In genomic region chr6:150964765-150965164, GRCh38 we compare ENCODE assay signal across 2 cellular contexts.
TF ChIP-seq lines count a peak whose summit lies in the region.

No MANE protein-coding gene starts in this region.

TF ChIP-seq in HCT116, 20 proteins besides CTCF, POLR2A, EP300 and RAD21 (continued from another document):
- TF ChIP-seq, protein P1, sequence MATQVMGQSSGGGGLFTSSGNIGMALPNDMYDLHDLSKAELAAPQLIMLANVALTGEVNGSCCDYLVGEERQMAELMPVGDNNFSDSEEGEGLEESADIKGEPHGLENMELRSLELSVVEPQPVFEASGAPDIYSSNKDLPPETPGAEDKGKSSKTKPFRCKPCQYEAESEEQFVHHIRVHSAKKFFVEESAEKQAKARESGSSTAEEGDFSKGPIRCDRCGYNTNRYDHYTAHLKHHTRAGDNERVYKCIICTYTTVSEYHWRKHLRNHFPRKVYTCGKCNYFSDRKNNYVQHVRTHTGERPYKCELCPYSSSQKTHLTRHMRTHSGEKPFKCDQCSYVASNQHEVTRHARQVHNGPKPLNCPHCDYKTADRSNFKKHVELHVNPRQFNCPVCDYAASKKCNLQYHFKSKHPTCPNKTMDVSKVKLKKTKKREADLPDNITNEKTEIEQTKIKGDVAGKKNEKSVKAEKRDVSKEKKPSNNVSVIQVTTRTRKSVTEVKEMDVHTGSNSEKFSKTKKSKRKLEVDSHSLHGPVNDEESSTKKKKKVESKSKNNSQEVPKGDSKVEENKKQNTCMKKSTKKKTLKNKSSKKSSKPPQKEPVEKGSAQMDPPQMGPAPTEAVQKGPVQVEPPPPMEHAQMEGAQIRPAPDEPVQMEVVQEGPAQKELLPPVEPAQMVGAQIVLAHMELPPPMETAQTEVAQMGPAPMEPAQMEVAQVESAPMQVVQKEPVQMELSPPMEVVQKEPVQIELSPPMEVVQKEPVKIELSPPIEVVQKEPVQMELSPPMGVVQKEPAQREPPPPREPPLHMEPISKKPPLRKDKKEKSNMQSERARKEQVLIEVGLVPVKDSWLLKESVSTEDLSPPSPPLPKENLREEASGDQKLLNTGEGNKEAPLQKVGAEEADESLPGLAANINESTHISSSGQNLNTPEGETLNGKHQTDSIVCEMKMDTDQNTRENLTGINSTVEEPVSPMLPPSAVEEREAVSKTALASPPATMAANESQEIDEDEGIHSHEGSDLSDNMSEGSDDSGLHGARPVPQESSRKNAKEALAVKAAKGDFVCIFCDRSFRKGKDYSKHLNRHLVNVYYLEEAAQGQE (IDR thresholded peaks at IDR 0.05; ENCODE audit: low read depth) = no peak
- TF ChIP-seq CEBPB (IDR thresholded peaks at IDR 0.05; ENCODE audit: low read depth) (no peak), POLR2AphosphoS5 (IDR thresholded peaks at IDR 0.05; ENCODE audit: low read depth, low read length) (no peak), FOSL1 (IDR thresholded peaks at IDR 0.05; ENCODE audit: low read depth) (no peak), ZFX (IDR thresholded peaks at IDR 0.05) (no peak), EGR1 (IDR thresholded peaks at IDR 0.05; ENCODE audit: low read depth) (no peak), JUND (IDR thresholded peaks at IDR 0.05) (no peak), SP1 (IDR thresholded peaks at IDR 0.05; ENCODE audit: low read depth) (no peak)
- TF ChIP-seq, protein P2, sequence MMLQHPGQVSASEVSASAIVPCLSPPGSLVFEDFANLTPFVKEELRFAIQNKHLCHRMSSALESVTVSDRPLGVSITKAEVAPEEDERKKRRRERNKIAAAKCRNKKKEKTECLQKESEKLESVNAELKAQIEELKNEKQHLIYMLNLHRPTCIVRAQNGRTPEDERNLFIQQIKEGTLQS (IDR thresholded peaks at IDR 0.05) = no peak
- TF ChIP-seq, protein P3, sequence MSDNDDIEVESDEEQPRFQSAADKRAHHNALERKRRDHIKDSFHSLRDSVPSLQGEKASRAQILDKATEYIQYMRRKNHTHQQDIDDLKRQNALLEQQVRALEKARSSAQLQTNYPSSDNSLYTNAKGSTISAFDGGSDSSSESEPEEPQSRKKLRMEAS (IDR thresholded peaks at IDR 0.05) = no peak

TF ChIP-seq in GM12878, 131 proteins besides CTCF, POLR2A, EP300 and RAD21 (continued from another document):
- TF ChIP-seq MLLT1 (IDR thresholded peaks at IDR 0.05) (no peak), TCF7 (IDR thresholded peaks at IDR 0.05; ENCODE audit: borderline replicate concordance) (no peak), MTA3 (IDR thresholded peaks at IDR 0.05; ENCODE audit: borderline replicate concordance, low read length) (no peak), FOS (IDR thresholded peaks at IDR 0.05; ENCODE audit: borderline replicate concordance, extremely low read depth, insufficient read length) (no peak), RBBP5 (conservative IDR thresholded peaks at IDR 0.05) (no peak), NKRF (conservative IDR thresholded peaks at IDR 0.05) (no peak), ZNF274 (IDR thresholded peaks at IDR 0.05; ENCODE audit: insufficient read depth, insufficient read length) (no peak), RB1 (IDR thresholded peaks at IDR 0.05; ENCODE audit: borderline replicate concordance) (no peak), ZSCAN29 (IDR thresholded peaks at IDR 0.05) (no peak), HDAC2 (IDR thresholded peaks at IDR 0.05) (no peak), SMAD5 (IDR thresholded peaks at IDR 0.05; ENCODE audit: low read depth) (no peak)
- TF ChIP-seq, protein P4, sequence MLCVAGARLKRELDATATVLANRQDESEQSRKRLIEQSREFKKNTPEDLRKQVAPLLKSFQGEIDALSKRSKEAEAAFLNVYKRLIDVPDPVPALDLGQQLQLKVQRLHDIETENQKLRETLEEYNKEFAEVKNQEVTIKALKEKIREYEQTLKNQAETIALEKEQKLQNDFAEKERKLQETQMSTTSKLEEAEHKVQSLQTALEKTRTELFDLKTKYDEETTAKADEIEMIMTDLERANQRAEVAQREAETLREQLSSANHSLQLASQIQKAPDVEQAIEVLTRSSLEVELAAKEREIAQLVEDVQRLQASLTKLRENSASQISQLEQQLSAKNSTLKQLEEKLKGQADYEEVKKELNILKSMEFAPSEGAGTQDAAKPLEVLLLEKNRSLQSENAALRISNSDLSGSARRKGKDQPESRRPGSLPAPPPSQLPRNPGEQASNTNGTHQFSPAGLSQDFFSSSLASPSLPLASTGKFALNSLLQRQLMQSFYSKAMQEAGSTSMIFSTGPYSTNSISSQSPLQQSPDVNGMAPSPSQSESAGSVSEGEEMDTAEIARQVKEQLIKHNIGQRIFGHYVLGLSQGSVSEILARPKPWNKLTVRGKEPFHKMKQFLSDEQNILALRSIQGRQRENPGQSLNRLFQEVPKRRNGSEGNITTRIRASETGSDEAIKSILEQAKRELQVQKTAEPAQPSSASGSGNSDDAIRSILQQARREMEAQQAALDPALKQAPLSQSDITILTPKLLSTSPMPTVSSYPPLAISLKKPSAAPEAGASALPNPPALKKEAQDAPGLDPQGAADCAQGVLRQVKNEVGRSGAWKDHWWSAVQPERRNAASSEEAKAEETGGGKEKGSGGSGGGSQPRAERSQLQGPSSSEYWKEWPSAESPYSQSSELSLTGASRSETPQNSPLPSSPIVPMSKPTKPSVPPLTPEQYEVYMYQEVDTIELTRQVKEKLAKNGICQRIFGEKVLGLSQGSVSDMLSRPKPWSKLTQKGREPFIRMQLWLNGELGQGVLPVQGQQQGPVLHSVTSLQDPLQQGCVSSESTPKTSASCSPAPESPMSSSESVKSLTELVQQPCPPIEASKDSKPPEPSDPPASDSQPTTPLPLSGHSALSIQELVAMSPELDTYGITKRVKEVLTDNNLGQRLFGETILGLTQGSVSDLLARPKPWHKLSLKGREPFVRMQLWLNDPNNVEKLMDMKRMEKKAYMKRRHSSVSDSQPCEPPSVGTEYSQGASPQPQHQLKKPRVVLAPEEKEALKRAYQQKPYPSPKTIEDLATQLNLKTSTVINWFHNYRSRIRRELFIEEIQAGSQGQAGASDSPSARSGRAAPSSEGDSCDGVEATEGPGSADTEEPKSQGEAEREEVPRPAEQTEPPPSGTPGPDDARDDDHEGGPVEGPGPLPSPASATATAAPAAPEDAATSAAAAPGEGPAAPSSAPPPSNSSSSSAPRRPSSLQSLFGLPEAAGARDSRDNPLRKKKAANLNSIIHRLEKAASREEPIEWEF (IDR thresholded peaks at IDR 0.05; ENCODE audit: insufficient replicate concordance, low read depth, low read length) = no peak
- TF ChIP-seq, protein P5, sequence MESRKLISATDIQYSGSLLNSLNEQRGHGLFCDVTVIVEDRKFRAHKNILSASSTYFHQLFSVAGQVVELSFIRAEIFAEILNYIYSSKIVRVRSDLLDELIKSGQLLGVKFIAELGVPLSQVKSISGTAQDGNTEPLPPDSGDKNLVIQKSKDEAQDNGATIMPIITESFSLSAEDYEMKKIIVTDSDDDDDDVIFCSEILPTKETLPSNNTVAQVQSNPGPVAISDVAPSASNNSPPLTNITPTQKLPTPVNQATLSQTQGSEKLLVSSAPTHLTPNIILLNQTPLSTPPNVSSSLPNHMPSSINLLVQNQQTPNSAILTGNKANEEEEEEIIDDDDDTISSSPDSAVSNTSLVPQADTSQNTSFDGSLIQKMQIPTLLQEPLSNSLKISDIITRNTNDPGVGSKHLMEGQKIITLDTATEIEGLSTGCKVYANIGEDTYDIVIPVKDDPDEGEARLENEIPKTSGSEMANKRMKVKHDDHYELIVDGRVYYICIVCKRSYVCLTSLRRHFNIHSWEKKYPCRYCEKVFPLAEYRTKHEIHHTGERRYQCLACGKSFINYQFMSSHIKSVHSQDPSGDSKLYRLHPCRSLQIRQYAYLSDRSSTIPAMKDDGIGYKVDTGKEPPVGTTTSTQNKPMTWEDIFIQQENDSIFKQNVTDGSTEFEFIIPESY (IDR thresholded peaks at IDR 0.05) = no peak
- TF ChIP-seq, protein P6, sequence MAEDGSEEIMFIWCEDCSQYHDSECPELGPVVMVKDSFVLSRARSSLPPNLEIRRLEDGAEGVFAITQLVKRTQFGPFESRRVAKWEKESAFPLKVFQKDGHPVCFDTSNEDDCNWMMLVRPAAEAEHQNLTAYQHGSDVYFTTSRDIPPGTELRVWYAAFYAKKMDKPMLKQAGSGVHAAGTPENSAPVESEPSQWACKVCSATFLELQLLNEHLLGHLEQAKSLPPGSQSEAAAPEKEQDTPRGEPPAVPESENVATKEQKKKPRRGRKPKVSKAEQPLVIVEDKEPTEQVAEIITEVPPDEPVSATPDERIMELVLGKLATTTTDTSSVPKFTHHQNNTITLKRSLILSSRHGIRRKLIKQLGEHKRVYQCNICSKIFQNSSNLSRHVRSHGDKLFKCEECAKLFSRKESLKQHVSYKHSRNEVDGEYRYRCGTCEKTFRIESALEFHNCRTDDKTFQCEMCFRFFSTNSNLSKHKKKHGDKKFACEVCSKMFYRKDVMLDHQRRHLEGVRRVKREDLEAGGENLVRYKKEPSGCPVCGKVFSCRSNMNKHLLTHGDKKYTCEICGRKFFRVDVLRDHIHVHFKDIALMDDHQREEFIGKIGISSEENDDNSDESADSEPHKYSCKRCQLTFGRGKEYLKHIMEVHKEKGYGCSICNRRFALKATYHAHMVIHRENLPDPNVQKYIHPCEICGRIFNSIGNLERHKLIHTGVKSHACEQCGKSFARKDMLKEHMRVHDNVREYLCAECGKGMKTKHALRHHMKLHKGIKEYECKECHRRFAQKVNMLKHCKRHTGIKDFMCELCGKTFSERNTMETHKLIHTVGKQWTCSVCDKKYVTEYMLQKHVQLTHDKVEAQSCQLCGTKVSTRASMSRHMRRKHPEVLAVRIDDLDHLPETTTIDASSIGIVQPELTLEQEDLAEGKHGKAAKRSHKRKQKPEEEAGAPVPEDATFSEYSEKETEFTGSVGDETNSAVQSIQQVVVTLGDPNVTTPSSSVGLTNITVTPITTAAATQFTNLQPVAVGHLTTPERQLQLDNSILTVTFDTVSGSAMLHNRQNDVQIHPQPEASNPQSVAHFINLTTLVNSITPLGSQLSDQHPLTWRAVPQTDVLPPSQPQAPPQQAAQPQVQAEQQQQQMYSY (CRISPR knock-in tag; IDR thresholded peaks at IDR 0.05) = no peak
